Comparison of ENCODE assay signal across 7 cellular contexts in genomic region chr10:101000602-101000991, GRCh38. TPM values are rescaled to one million over a fixed set of nuclear protein-coding genes. Genes with fewer than 3 reads are reported as not detected.
A peak's percentile ranks its signal among the peaks of the same experiment; 100 is the strongest.
DNase-seq lines count a peak whose midpoint lies in the region; ATAC-seq and TF ChIP-seq lines count a peak whose summit lies in the region.
"Had no signal": no experiment of that assay in that cellular context is flagged by ENCODE, and none has a peak within 500 bp of the region (broad histone marks: within the 10 kb centered on the region; RNA-seq: fewer than 3 reads in every experiment).

No MANE protein-coding gene starts in this region.

- DNase-seq in DND-41 (no peak), astrocyte of the spinal cord (ENCODE audit: low read depth, low spot score) (no peak), naive B cell (no peak), GDM1 (lab: John Stamatoyannopoulos, UW) (no peak), KG1 (lab: John Stamatoyannopoulos, UW) (no peak)
- DNase-seq: stimulated activated CD4-positive, alpha-beta T cell treated with anti-CD3 and anti-CD28 coated beads, Interleukin-4, amount 100 ng/mL, for 4 hours had no signal

- H3K36me3 ChIP-seq in DND-41 (ENCODE audit: insufficient read depth, low read length), result 0 out of 2 replicates have a peak, but pooled peaks cover 5% of the 10 kb centered on the region

- H3K27me3 ChIP-seq in DND-41 (ENCODE audit: insufficient read depth, low read length, poor library complexity), result no peaks in the 10 kb centered on the region

- no peaks in the 10 kb centered on the region for H3K36me3 Mint-ChIP-seq in naive B cell

- TF ChIP-seq CTCF in DND-41 (IDR thresholded peaks at IDR 0.05; ENCODE audit: borderline replicate concordance, extremely low read depth, low read length, poor library complexity, severe bottlenecking) (no peak), astrocyte of the spinal cord (IDR thresholded peaks at IDR 0.05; ENCODE audit: low read depth, low read length) (no peak)

- peak overlapping the region; percentile 98 for H3K4me2 ChIP-seq in DND-41 (ENCODE audit: insufficient read depth, low read length)

- H3K79me2 ChIP-seq in DND-41 (ENCODE audit: insufficient read depth, low read length), result no peaks in the 10 kb centered on the region; the same call in 1 of the 2 replicates

- no peaks in the 10 kb centered on the region for H3K27me3 Mint-ChIP-seq in naive B cell

- H3K9me3 Mint-ChIP-seq in naive B cell, result no peaks in the 10 kb centered on the region

- no peak overlapping the region for H3K27ac ChIP-seq in DND-41 (ENCODE audit: low read length)

- peak overlapping the region in 3 of 6 donors; percentile 0 to 86 (median 47) for H3K27ac Mint-ChIP-seq in naive B cell

- in situ Hi-C loops in astrocyte of the spinal cord (cut with HindIII; ENCODE audit: low sequenced_read_pairs), result no loop called here

- H3K9ac ChIP-seq in DND-41 (ENCODE audit: low read depth, low read length), result peak overlapping the region; percentile 83; the same call in 1 of the 2 replicates

- peaks cover 23 to 38% (median 34%) of the 10 kb centered on the region in 3 donors for H3K4me1 Mint-ChIP-seq in naive B cell

- H3K4me1 ChIP-seq in DND-41 (ENCODE audit: insufficient read depth, low read length), result peaks cover 37% of the 10 kb centered on the region

- no peaks in the 10 kb centered on the region for H3K9me3 ChIP-seq in DND-41 (ENCODE audit: insufficient read depth, low read length, severe bottlenecking)

- peak overlapping the region; percentile 55 to 90 (median 84) for H3K4me3 Mint-ChIP-seq in naive B cell

- H3K4me3 ChIP-seq in DND-41 (ENCODE audit: low read depth in 1 of 2, low read length in 2 of 2) (no peak overlapping the region), astrocyte of the spinal cord (ENCODE audit: low read depth, low read length) (peak overlapping the region; percentile 92)

- no peak overlapping the region for H2AFZ ChIP-seq in DND-41 (ENCODE audit: low read depth, low read length)

- no peak for ATAC-seq in DND-41 (ENCODE audit: insufficient read depth, low read depth)
- ATAC-seq in naive B cell (ENCODE audit: low read depth in 2 of 2), result no peak
- no peak for ATAC-seq in HG02870 (IDR thresholded peaks at IDR 0.05; ENCODE audit: unreplicated experiment)

- peaks cover 4% of the 10 kb centered on the region for H4K20me1 ChIP-seq in DND-41 (ENCODE audit: insufficient read depth, low read length)

RNA-seq across cellular contexts. Expression of gene LZTS2, which starts 1.0 kb away (rescaled TPM):
- polyA plus RNA-seq in naive B cell (ENCODE audit: low read depth in 6 of 6), result 10 to 100 TPM in 5 of 6 donors, 1 to 10 TPM in 1; 2.2 to 21.5 (median 13.2) TPM

RNA-seq across cellular contexts. Expression of gene TWNK, which starts 13.3 kb away (rescaled TPM):
- polyA plus RNA-seq in naive B cell (ENCODE audit: low read depth in 6 of 6), result 10 to 100 TPM in 2 of 6 donors, 1 to 10 TPM in 3, not detected in 1; 5.5 to 13.3 (median 8.1) TPM

RNA-seq across cellular contexts. Expression of gene MRPL43, which starts 13.3 kb away (rescaled TPM):
- polyA plus RNA-seq in naive B cell (ENCODE audit: low read depth in 6 of 6), result 100 to 1,000 TPM in 4 of 6 donors, 10 to 100 TPM in 2; 74.4 to 125 (median 113) TPM

RNA-seq across cellular contexts. Expression of gene PDZD7, which starts 30.3 kb away (rescaled TPM):
- under 1 TPM in 2 of 6 donors, not detected in 4; 0.23 to 0.87 TPM for polyA plus RNA-seq in naive B cell (ENCODE audit: low read depth in 6 of 6)

RNA-seq across cellular contexts. Expression of gene SFXN3, which starts 30.4 kb away (rescaled TPM):
- 1 to 10 TPM; 3.5 to 6.4 (median 4.8) TPM for polyA plus RNA-seq in naive B cell (ENCODE audit: low read depth in 6 of 6)
